In the genomic region with DNA sequence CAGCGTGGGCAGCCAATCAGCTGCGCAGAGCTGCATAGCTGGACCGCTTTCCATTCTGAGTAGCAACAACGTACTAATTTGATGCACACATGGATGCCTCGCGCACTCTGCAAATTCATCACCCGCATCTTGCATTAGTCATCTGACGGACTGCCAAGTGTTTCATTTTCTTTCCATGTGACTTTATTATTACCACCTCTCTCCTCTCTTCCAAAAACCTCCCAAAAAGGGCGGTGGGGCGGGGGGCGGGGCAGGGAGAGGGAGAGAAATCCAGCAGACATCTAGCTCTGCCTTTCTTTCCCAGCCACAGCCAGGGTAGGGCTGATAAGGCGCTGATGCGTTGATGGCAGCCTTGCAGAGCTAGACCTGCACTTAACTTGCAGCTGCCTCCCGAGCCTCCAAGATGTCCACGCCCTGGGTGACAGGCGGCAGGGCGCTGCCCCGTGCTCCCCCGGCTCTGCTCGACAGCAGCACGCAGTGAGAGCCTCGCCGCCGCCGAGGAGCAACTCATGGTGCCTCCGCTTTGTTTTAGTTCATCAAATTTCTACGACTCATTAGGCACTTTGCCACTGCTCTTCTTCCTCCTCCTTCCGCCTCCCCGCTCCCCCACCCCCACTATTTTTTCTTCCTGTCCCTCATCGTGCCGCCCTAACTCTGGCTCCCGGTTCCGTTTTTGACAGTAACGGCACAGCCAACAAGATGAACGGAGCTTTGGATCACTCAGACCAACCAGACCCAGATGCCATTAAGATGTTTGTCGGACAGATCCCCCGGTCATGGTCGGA, we compare ENCODE assay signal across 1 cellular context.
A peak's percentile ranks its signal among the peaks of the same experiment; 100 is the strongest.
TF ChIP-seq lines count a peak whose summit lies in the region.

No MANE protein-coding gene starts in this region.

TF ChIP-seq in GM12878, 131 proteins besides CTCF, POLR2A, EP300 and RAD21 (continued from another document and continues in another):
- TF ChIP-seq, protein P1, sequence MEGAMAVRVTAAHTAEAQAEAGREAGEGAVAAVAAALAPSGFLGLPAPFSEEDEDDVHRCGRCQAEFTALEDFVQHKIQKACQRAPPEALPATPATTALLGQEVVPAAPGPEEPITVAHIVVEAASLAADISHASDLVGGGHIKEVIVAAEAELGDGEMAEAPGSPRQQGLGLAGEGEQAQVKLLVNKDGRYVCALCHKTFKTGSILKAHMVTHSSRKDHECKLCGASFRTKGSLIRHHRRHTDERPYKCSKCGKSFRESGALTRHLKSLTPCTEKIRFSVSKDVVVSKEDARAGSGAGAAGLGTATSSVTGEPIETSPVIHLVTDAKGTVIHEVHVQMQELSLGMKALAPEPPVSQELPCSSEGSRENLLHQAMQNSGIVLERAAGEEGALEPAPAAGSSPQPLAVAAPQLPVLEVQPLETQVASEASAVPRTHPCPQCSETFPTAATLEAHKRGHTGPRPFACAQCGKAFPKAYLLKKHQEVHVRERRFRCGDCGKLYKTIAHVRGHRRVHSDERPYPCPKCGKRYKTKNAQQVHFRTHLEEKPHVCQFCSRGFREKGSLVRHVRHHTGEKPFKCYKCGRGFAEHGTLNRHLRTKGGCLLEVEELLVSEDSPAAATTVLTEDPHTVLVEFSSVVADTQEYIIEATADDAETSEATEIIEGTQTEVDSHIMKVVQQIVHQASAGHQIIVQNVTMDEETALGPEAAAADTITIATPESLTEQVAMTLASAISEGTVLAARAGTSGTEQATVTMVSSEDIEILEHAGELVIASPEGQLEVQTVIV (IDR thresholded peaks at IDR 0.05; ENCODE audit: borderline replicate concordance, partially characterized antibody) = no peak
- TF ChIP-seq BRCA1 (IDR thresholded peaks at IDR 0.05; ENCODE audit: low read depth, low read length) (no peak), SREBF1 (IDR thresholded peaks at IDR 0.05; ENCODE audit: low read length) (no peak), MYB (IDR thresholded peaks at IDR 0.05; ENCODE audit: borderline replicate concordance, low read depth, low read length) (no peak), STAT1 (conservative IDR thresholded peaks at IDR 0.05) (no peak), EED (IDR thresholded peaks at IDR 0.05; ENCODE audit: low read depth) (peak; percentile 66), PBX3 (IDR thresholded peaks at IDR 0.05; ENCODE audit: insufficient replicate concordance, low read depth, low read length) (no peak), IKZF2 (IDR thresholded peaks at IDR 0.05) (peak; percentile 60 to 61; a peak in 1 of 4 replicates), NBN (IDR thresholded peaks at IDR 0.05) (peak; percentile 68), SIN3A (IDR thresholded peaks at IDR 0.05; ENCODE audit: low read depth, low read length) (no peak; the same call in 1 of the 2 replicates), ETV6 (conservative IDR thresholded peaks at IDR 0.05 in 1 of 2, IDR thresholded peaks at IDR 0.05 in 1 of 2; ENCODE audit: borderline replicate concordance in 1 of 2, low read depth in 1 of 2) (peak in 1 of 2 experiments; percentile 33; a peak in 1 of 4 replicates), NRF1 (conservative IDR thresholded peaks at IDR 0.05; ENCODE audit: low read depth, low read length) (peak; percentile 25; the same call in 1 of the 2 replicates), SUZ12 (IDR thresholded peaks at IDR 0.05; ENCODE audit: unreplicated experiment) (no peak), SMC3 (IDR thresholded peaks at IDR 0.05; ENCODE audit: borderline replicate concordance, low read length) (no peak), ZNF207 (IDR thresholded peaks at IDR 0.05; ENCODE audit: borderline replicate concordance) (no peak), SPI1 (IDR thresholded peaks at IDR 0.05; ENCODE audit: borderline replicate concordance, insufficient read depth, low read depth, low read length) (peak; percentile 80), PAX5 (IDR thresholded peaks at IDR 0.05; ENCODE audit: borderline replicate concordance, low read depth, low read length) (no peak), HDGF (IDR thresholded peaks at IDR 0.05) (0 out of 2 replicates have a peak, but pooled peaks have one; percentile 20), CBX3 (IDR thresholded peaks at IDR 0.05; ENCODE audit: borderline replicate concordance, low read depth) (no peak), CHD2 (IDR thresholded peaks at IDR 0.05; ENCODE audit: borderline replicate concordance, low read depth, low read length) (0 out of 2 replicates have a peak, but pooled peaks have one; percentile 58), KLF5 (IDR thresholded peaks at IDR 0.05; ENCODE audit: partially characterized antibody) (no peak), CREM (IDR thresholded peaks at IDR 0.05; ENCODE audit: low read depth) (0 out of 2 replicates have a peak, but pooled peaks have one; percentile 6), ZBED1 (IDR thresholded peaks at IDR 0.05; ENCODE audit: borderline replicate concordance) (peak; percentile 42; the same call in 1 of the 2 replicates), EGR1 (IDR thresholded peaks at IDR 0.05; ENCODE audit: borderline replicate concordance in 1 of 2, low read depth in 2 of 2, low read length in 2 of 2) (0 out of 3 replicates have a peak, but pooled peaks of 1 of the 2 experiments have one; percentile 27), IRF4 (IDR thresholded peaks at IDR 0.05; ENCODE audit: low read depth, low read length) (0 out of 2 replicates have a peak, but pooled peaks have one; percentile 23), HSF1 (IDR thresholded peaks at IDR 0.05; ENCODE audit: low read depth, low read length) (no peak), MXI1 (IDR thresholded peaks at IDR 0.05; ENCODE audit: low read depth, low read length) (peak; percentile 85), MLLT1 (IDR thresholded peaks at IDR 0.05) (peak; percentile 55; the same call in 1 of the 2 replicates), DPF2 (IDR thresholded peaks at IDR 0.05) (peak; percentile 48; the same call in 1 of the 2 replicates), ZNF687 (IDR thresholded peaks at IDR 0.05) (0 out of 2 replicates have a peak, but pooled peaks have one; percentile 10), CUX1 (IDR thresholded peaks at IDR 0.05; ENCODE audit: insufficient replicate concordance, low read depth, low read length) (no peak)
- TF ChIP-seq, protein P2, sequence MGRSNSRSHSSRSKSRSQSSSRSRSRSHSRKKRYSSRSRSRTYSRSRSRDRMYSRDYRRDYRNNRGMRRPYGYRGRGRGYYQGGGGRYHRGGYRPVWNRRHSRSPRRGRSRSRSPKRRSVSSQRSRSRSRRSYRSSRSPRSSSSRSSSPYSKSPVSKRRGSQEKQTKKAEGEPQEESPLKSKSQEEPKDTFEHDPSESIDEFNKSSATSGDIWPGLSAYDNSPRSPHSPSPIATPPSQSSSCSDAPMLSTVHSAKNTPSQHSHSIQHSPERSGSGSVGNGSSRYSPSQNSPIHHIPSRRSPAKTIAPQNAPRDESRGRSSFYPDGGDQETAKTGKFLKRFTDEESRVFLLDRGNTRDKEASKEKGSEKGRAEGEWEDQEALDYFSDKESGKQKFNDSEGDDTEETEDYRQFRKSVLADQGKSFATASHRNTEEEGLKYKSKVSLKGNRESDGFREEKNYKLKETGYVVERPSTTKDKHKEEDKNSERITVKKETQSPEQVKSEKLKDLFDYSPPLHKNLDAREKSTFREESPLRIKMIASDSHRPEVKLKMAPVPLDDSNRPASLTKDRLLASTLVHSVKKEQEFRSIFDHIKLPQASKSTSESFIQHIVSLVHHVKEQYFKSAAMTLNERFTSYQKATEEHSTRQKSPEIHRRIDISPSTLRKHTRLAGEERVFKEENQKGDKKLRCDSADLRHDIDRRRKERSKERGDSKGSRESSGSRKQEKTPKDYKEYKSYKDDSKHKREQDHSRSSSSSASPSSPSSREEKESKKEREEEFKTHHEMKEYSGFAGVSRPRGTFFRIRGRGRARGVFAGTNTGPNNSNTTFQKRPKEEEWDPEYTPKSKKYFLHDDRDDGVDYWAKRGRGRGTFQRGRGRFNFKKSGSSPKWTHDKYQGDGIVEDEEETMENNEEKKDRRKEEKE (IDR thresholded peaks at IDR 0.05) = no peak
